In the genomic region with DNA sequence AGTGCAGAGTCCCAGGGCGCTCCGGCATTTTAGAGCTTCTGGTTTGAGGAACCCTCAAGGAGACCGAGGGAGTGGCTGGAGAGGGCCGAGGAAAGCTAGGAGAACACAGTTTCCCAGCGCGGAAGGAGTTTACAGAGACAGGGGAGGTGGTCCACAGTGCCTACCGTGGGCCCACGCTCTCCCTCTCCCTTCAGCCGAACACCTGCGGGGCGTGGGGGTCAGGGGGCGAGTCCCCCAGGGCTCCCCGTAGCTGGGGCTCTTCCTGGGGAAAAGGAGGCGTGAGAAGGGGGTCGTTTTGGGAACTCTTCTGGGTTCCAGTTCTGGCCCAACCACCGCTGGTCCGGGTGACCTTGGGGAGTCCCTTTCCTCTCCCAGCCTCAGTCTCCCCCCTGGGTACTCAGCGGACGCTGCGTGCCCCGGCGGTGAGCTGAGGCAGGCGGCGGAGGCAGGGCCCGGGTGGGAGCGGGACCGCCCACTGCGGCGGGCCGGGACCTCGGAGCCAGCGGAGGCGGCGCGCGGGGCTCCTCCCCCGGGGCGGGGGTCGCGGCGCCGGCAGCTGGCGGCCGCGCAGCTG, we compare ENCODE assay signal across 8 cellular contexts. TPM values are rescaled to one million over a fixed set of nuclear protein-coding genes. Genes with fewer than 3 reads are reported as not detected.
A peak's percentile ranks its signal among the peaks of the same experiment; 100 is the strongest.
DNase-seq lines count a peak whose midpoint lies in the region; ATAC-seq and TF ChIP-seq lines count a peak whose summit lies in the region.

No MANE protein-coding gene starts in this region.

- POLR2A ChIA-PET in CD8-positive, alpha-beta memory T cell (lab: Charles Lee), result no interaction called here
- POLR2A ChIA-PET in RWPE1 (lab: Yijun Ruan, JAX; ENCODE audit: low non-redundant PET), result no interaction called here

- peak overlapping the region; percentile 49 to 88 (median 79) for H3K4me3 Mint-ChIP-seq in CD8-positive, alpha-beta memory T cell

- H3K36me3 Mint-ChIP-seq in CD8-positive, alpha-beta memory T cell, result peaks cover 0 to 2% (median 0%) of the 10 kb centered on the region in 3 donors

- CTCF ChIA-PET in CD8-positive, alpha-beta memory T cell (lab: Charles Lee), result interaction anchor here (1.3 kb wide), 1 partner anchor 29 kb away, joined by 3 read pairs; no protein-coding TSS in a partner anchor
- CTCF ChIA-PET in RWPE1 (lab: Yijun Ruan, JAX), result interaction anchor here (1.0 kb wide), 1 partner anchor 67 kb away, joined by 5 read pairs; no protein-coding TSS in a partner anchor

- peaks cover 8 to 14% (median 8%) of the 10 kb centered on the region in 3 donors for H3K4me1 Mint-ChIP-seq in CD8-positive, alpha-beta memory T cell

- no peaks in the 10 kb centered on the region for H3K9me3 ChIP-seq in CD8-positive, alpha-beta memory T cell (ENCODE audit: low read length)
- no peaks in the 10 kb centered on the region for H3K9me3 ChIP-seq in effector memory CD4-positive, alpha-beta T cell (ENCODE audit: control insufficient read depth, low read length)
- H3K9me3 ChIP-seq in psoas muscle, result no peaks in the 10 kb centered on the region

- H3K27ac ChIP-seq in CD8-positive, alpha-beta memory T cell (ENCODE audit: low read depth, low read length), result no peak overlapping the region
- H3K27ac ChIP-seq in effector memory CD4-positive, alpha-beta T cell (ENCODE audit: insufficient read depth, low read length, poor library complexity, severe bottlenecking), result no peak overlapping the region
- H3K27ac ChIP-seq in psoas muscle (peak overlapping the region; percentile 58), RWPE1 (no peak overlapping the region), foreskin keratinocyte (no peak overlapping the region)

- ATAC-seq in psoas muscle, result no peak
- no peak for ATAC-seq in foreskin keratinocyte
- no peak for ATAC-seq in GM21528 (IDR thresholded peaks at IDR 0.05; ENCODE audit: low FRiP score, unreplicated experiment)

- peaks cover 25% of the 10 kb centered on the region for H3K27me3 ChIP-seq in CD8-positive, alpha-beta memory T cell (ENCODE audit: insufficient read depth, low read length, poor library complexity, severe bottlenecking)
- H3K27me3 ChIP-seq in effector memory CD4-positive, alpha-beta T cell (replicated peaks; ENCODE audit: control insufficient read depth, insufficient read depth, low read length, poor library complexity, severe bottlenecking), result peaks cover 4% of the 10 kb centered on the region
- H3K27me3 ChIP-seq in psoas muscle (ENCODE audit: insufficient read depth in 3 of 3, low read length in 2 of 3), result peaks cover 0 to 4% (median 0%) of the 10 kb centered on the region in 3 donors
- H3K27me3 ChIP-seq in foreskin keratinocyte, result peaks cover 92% of the 10 kb centered on the region

- intact Hi-C loops in psoas muscle (cut with DNase I), result no loop called here

- H3K27me3 Mint-ChIP-seq in CD8-positive, alpha-beta memory T cell, result peaks cover 41 to 73% of the 10 kb centered on the region in 2 donors

- no peak for DNase-seq in CD8-positive, alpha-beta memory T cell
- no peak for DNase-seq in LNCaP clone FGC (ENCODE audit: low read depth)
- DNase-seq in effector memory CD4-positive, alpha-beta T cell, result no peak
- DNase-seq in psoas muscle, result no peak
- DNase-seq in RWPE1 (ENCODE audit: low spot score), result no peak
- DNase-seq in NK-92 treated with Interleukin-12 subunit alpha and Interleukin-12 subunit beta, amount 100 ng/mL, for 24 hours (lab: John Stamatoyannopoulos, UW), result no peak
- DNase-seq in foreskin keratinocyte, result no peak

- TF ChIP-seq CTCF in LNCaP clone FGC (IDR thresholded peaks at IDR 0.05; ENCODE audit: control insufficient read depth, extremely low read depth, insufficient read depth), result no peak
- TF ChIP-seq CTCF in psoas muscle (IDR thresholded peaks at IDR 0.05), result no peak
- no peak for TF ChIP-seq CTCF in RWPE1 (conservative IDR thresholded peaks at IDR 0.05; ENCODE audit: low read depth)
- TF ChIP-seq CTCF in foreskin keratinocyte (conservative IDR thresholded peaks at IDR 0.05), result no peak

- 19 to 36% (median 35%) methylated on average over 26 to 45 of the region's 45 CpGs for WGBS in psoas muscle, 3 donors

- peaks cover 11% of the 10 kb centered on the region for H3K4me1 ChIP-seq in CD8-positive, alpha-beta memory T cell (ENCODE audit: insufficient read depth, low read length)
- peaks cover 8% of the 10 kb centered on the region for H3K4me1 ChIP-seq in effector memory CD4-positive, alpha-beta T cell (ENCODE audit: control insufficient read depth, insufficient read depth, low read length, poor library complexity, severe bottlenecking)
- H3K4me1 ChIP-seq in psoas muscle (peaks cover 15% of the 10 kb centered on the region), foreskin keratinocyte (no peaks in the 10 kb centered on the region)

- no peak overlapping the region for H3K4me3 ChIP-seq in CD8-positive, alpha-beta memory T cell (ENCODE audit: low read length)
- H3K4me3 ChIP-seq in LNCaP clone FGC (ENCODE audit: low read depth, low read length), result peak overlapping the region; percentile 32
- peak overlapping the region; percentile 11 for H3K4me3 ChIP-seq in effector memory CD4-positive, alpha-beta T cell (ENCODE audit: insufficient read depth, low read depth, low read length, poor library complexity, severe bottlenecking)
- H3K4me3 ChIP-seq in psoas muscle, result peak overlapping the region; percentile 93

- H3K27ac Mint-ChIP-seq in CD8-positive, alpha-beta memory T cell, result peak overlapping the region in 3 of 8 donors; percentile 17 to 70 (median 22)

- peaks cover 0 to 2% (median 0%) of the 10 kb centered on the region in 5 donors for H3K9me3 Mint-ChIP-seq in CD8-positive, alpha-beta memory T cell

- H3K36me3 ChIP-seq in CD8-positive, alpha-beta memory T cell (ENCODE audit: insufficient read depth, low read length), result no peaks in the 10 kb centered on the region
- H3K36me3 ChIP-seq in effector memory CD4-positive, alpha-beta T cell (ENCODE audit: control insufficient read depth, insufficient read depth, low read length), result no peaks in the 10 kb centered on the region
- H3K36me3 ChIP-seq in psoas muscle (ENCODE audit: insufficient read depth in 1 of 2, low read depth in 1 of 2), result no peaks in the 10 kb centered on the region

RNA-seq across cellular contexts. Expression of gene FRMPD1, which starts 0.4 kb away (rescaled TPM):
- not detected for total RNA-seq in CD8-positive, alpha-beta memory T cell
- not detected for polyA plus RNA-seq in CD8-positive, alpha-beta memory T cell
- 1 to 10 TPM; 1.4 to 6.1 (median 3.9) TPM for total RNA-seq in psoas muscle
- under 1 TPM; 0.48 to 0.84 (median 0.68) TPM for polyA plus RNA-seq in psoas muscle
- 0.03 and 0.04 TPM in 2 replicates for total RNA-seq in foreskin keratinocyte
- polyA plus RNA-seq in foreskin keratinocyte, result 0.01 and 0.02 TPM in 2 replicates

RNA-seq across cellular contexts. Expression of gene TOMM5, which starts 58.0 kb away (rescaled TPM):
- 100 to 1,000 TPM; 222 to 227 TPM for total RNA-seq in CD8-positive, alpha-beta memory T cell
- polyA plus RNA-seq in CD8-positive, alpha-beta memory T cell, result 200 TPM
- 100 to 1,000 TPM in 2 of 4 donors, 10 to 100 TPM in 2; 65.2 to 104 (median 98.9) TPM for total RNA-seq in psoas muscle
- polyA plus RNA-seq in psoas muscle, result 100 to 1,000 TPM; 144 to 280 (median 234) TPM
- 167 and 196 TPM in 2 replicates for total RNA-seq in foreskin keratinocyte
- 242 and 275 TPM in 2 replicates for polyA plus RNA-seq in foreskin keratinocyte
